In the genomic region with DNA sequence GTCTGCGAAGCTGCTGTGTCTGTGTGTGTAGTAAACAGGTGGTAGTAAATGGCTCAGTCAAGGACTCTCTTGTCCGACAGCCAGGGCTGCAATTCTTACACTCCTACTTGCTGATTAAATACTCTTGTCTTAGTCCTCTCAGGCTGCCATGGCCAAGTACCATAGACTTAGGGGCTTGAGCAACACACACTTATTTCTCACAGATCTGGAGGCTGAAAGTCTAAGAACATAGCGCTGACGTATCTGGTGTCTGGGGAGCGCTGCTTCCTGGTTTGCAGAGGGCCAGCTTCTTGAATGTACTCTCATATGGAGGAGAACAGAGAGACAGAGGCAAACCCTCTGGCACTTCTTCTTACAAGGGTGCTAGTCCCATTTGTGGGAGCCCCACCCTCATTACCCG, we compare ENCODE assay signal across 34 cellular contexts.
"Had no signal": no experiment of that assay in that cellular context is flagged by ENCODE, and none has a peak within 500 bp of the region (broad histone marks: within the 10 kb centered on the region; RNA-seq: fewer than 3 reads in every experiment).

No MANE protein-coding gene starts in this region.

- H3K9me3 Mint-ChIP-seq: activated CD4-positive, alpha-beta memory T cell treated with anti-CD3 and anti-CD28 coated beads, Interleukin-2, amount 10 ng/mL, durations not matched to agents 7 days and 5 days; activated T-helper 2 cell treated with anti-CD3 and anti-CD28 coated beads, Interferon-gamma antibody, Interleukin-2, Interleukin-4, amounts not matched to agents 10 μg/mL and 5 μg/mL and 100 μg/mL, durations not matched to agents 14 hours and 24 hours and 36 hours; T-helper 1 cell treated with Interleukin-12 subunit alpha and Interleukin-12 subunit beta and Interleukin-4 antibody, amounts not matched to agents 30 μg/mL and 1 μg/mL, for 36 hours had no signal

- FAIRE-seq: astrocyte, TTC549 had no signal

- H3K4me3 Mint-ChIP-seq: activated B cell treated with CpG ODN at 0.5 μM for 24 hours; activated CD4-positive, alpha-beta memory T cell treated with anti-CD3 and anti-CD28 coated beads, Interleukin-2, amount 10 ng/mL, durations not matched to agents 7 days and 5 days; activated CD4-positive, alpha-beta T cell treated with anti-CD3 and anti-CD28 coated beads, Interleukin-2, amount 10 ng/mL, durations not matched to agents 7 days and 5 days; activated CD8-positive, alpha-beta memory T cell treated with anti-CD3 and anti-CD28 coated beads, Interleukin-2, amount 10 ng/mL, durations not matched to agents 7 days and 5 days; activated CD8-positive, alpha-beta T cell treated with anti-CD3 and anti-CD28 coated beads, Interleukin-2, amount 10 ng/mL, durations not matched to agents 7 days and 5 days; activated naive CD8-positive, alpha-beta T cell treated with anti-CD3 and anti-CD28 coated beads for 36 hours; activated T-cell treated with anti-CD3 and anti-CD28 coated beads, Interleukin-2, amount 50 U/mL, for 24 hours; T-helper 1 cell treated with Interleukin-12 subunit alpha and Interleukin-12 subunit beta and Interleukin-4 antibody, amounts not matched to agents 30 μg/mL and 1 μg/mL, for 36 hours; T-helper 2 cell treated with Interferon-gamma antibody and Interleukin-4, amounts not matched to agents 5 μg/mL and 100 μg/mL, for 36 hours had no signal

- H3K4me3 ChIP-seq: adrenal gland, body of pancreas, breast epithelium had no signal

- H3K9me3 ChIP-seq: adrenal gland had no signal

- H3K27me3 Mint-ChIP-seq: activated CD4-positive, alpha-beta memory T cell treated with anti-CD3 and anti-CD28 coated beads, Interleukin-2, amount 10 ng/mL, durations not matched to agents 7 days and 5 days; activated CD4-positive, alpha-beta T cell treated with anti-CD3 and anti-CD28 coated beads, Interleukin-2, amount 10 ng/mL, durations not matched to agents 7 days and 5 days; activated CD8-positive, alpha-beta memory T cell treated with anti-CD3 and anti-CD28 coated beads, Interleukin-2, amount 10 ng/mL, durations not matched to agents 7 days and 5 days had no signal

- H3K36me3 ChIP-seq: adrenal gland, brain microvascular endothelial cell, breast epithelium had no signal

- H3K27ac Mint-ChIP-seq: activated B cell treated with CpG ODN at 0.5 μM for 24 hours; activated CD4-positive, alpha-beta memory T cell treated with anti-CD3 and anti-CD28 coated beads, Interleukin-2, amount 10 ng/mL, durations not matched to agents 7 days and 5 days; activated CD4-positive, alpha-beta T cell treated with anti-CD3 and anti-CD28 coated beads, Interleukin-2, amount 10 ng/mL, durations not matched to agents 7 days and 5 days; activated CD8-positive, alpha-beta memory T cell treated with anti-CD3 and anti-CD28 coated beads, Interleukin-2, amount 10 ng/mL, durations not matched to agents 7 days and 5 days; activated CD8-positive, alpha-beta T cell treated with anti-CD3 and anti-CD28 coated beads, Interleukin-2, amount 10 ng/mL, durations not matched to agents 7 days and 5 days; activated naive CD4-positive, alpha-beta T cell treated with anti-CD3 and anti-CD28 coated beads, Interleukin-2, amount 50 U/mL, for 72 hours; activated naive CD8-positive, alpha-beta T cell treated with anti-CD3 and anti-CD28 coated beads for 36 hours; activated T-cell treated with anti-CD3 and anti-CD28 coated beads, Interleukin-2, amount 50 U/mL, for 24 hours; activated T-helper 2 cell treated with anti-CD3 and anti-CD28 coated beads, Interferon-gamma antibody, Interleukin-2, Interleukin-4, amounts not matched to agents 10 μg/mL and 5 μg/mL and 100 μg/mL, durations not matched to agents 14 hours and 24 hours and 36 hours; T-helper 1 cell treated with Interleukin-12 subunit alpha and Interleukin-12 subunit beta and Interleukin-4 antibody, amounts not matched to agents 30 μg/mL and 1 μg/mL, for 36 hours; T-helper 2 cell treated with Interferon-gamma antibody and Interleukin-4, amounts not matched to agents 5 μg/mL and 100 μg/mL, for 36 hours had no signal

- H3K4me1 ChIP-seq: adrenal gland, body of pancreas, breast epithelium had no signal

- H3K27ac ChIP-seq: adrenal gland, body of pancreas, brain microvascular endothelial cell, breast epithelium, VCaP had no signal

- DNase-seq: activated B cell treated with CpG ODN at 0.5 μM for 24 hours; activated CD4-positive, alpha-beta memory T cell treated with anti-CD3 and anti-CD28 coated beads, Interleukin-2, amount 10 ng/mL, durations not matched to agents 7 days and 5 days; activated CD4-positive, alpha-beta T cell treated with anti-CD3 and anti-CD28 coated beads for 48 hours; activated CD4-positive, alpha-beta T cell treated with anti-CD3 and anti-CD28 coated beads, Interleukin-2, amount 10 ng/mL, durations not matched to agents 7 days and 5 days; activated CD4-positive, alpha-beta T cell treated with anti-CD3 and anti-CD28 coated beads, Interleukin-2, amount 50 U/mL, for 48 hours; activated CD4-positive, CD25-positive, alpha-beta regulatory T cell treated with anti-CD3 and anti-CD28 coated beads, Interleukin-2, amount 50 U/mL, for 72 hours; activated CD8-positive, alpha-beta memory T cell treated with anti-CD3 and anti-CD28 coated beads for 24 hours; activated CD8-positive, alpha-beta memory T cell treated with anti-CD3 and anti-CD28 coated beads, Interleukin-2, amount 10 ng/mL, durations not matched to agents 7 days and 5 days; activated CD8-positive, alpha-beta memory T cell treated with anti-CD3 and anti-CD28 coated beads, Interleukin-2, amount 50 U/mL, for 48 hours; activated CD8-positive, alpha-beta T cell treated with anti-CD3 and anti-CD28 coated beads, Interleukin-2, amount 10 ng/mL, durations not matched to agents 7 days and 5 days; activated effector memory CD4-positive, alpha-beta T cell treated with Interleukin-2 at 50 U/mL for 16 hours; activated gamma-delta T cell; activated naive CD4-positive, alpha-beta T cell treated with anti-CD3 and anti-CD28 coated beads, Interleukin-2, amount 50 U/mL, for 16 hours; activated naive CD4-positive, alpha-beta T cell treated with Interleukin-2 at 50 U/mL for 16 hours; activated naive CD8-positive, alpha-beta T cell treated with anti-CD3 and anti-CD28 coated beads for 36 hours; activated T-cell treated with anti-CD3 and anti-CD28 coated beads, Interleukin-2, amount 50 U/mL, for 24 hours; activated T-cell treated with anti-CD3 and anti-CD28 coated beads, Interleukin-2, amount 50 U/mL, for 48 hours; adrenal gland; amniotic stem cell; aorta; body of pancreas; brain microvascular endothelial cell; central memory CD4-positive, alpha-beta T cell; T-helper 1 cell; T-helper 2 cell; T-helper 9 cell had no signal

- H3K36me3 Mint-ChIP-seq: activated CD8-positive, alpha-beta memory T cell treated with anti-CD3 and anti-CD28 coated beads, Interleukin-2, amount 10 ng/mL, durations not matched to agents 7 days and 5 days; activated naive CD4-positive, alpha-beta T cell treated with anti-CD3 and anti-CD28 coated beads, Interleukin-2, amount 50 U/mL, for 72 hours; activated naive CD8-positive, alpha-beta T cell treated with anti-CD3 and anti-CD28 coated beads for 36 hours had no signal

- H3K4me1 Mint-ChIP-seq: activated B cell treated with CpG ODN at 0.5 μM for 24 hours; activated CD4-positive, alpha-beta memory T cell treated with anti-CD3 and anti-CD28 coated beads, Interleukin-2, amount 10 ng/mL, durations not matched to agents 7 days and 5 days; activated CD4-positive, alpha-beta T cell treated with anti-CD3 and anti-CD28 coated beads, Interleukin-2, amount 10 ng/mL, durations not matched to agents 7 days and 5 days; activated CD8-positive, alpha-beta memory T cell treated with anti-CD3 and anti-CD28 coated beads, Interleukin-2, amount 10 ng/mL, durations not matched to agents 7 days and 5 days; activated naive CD8-positive, alpha-beta T cell treated with anti-CD3 and anti-CD28 coated beads for 36 hours had no signal

- H3K27me3 ChIP-seq: adrenal gland, body of pancreas, brain microvascular endothelial cell had no signal

- ATAC-seq: activated CD8-positive, alpha-beta memory T cell treated with anti-CD3 and anti-CD28 coated beads, Interleukin-2, amount 10 ng/mL, durations not matched to agents 7 days and 5 days; activated CD8-positive, alpha-beta T cell treated with anti-CD3 and anti-CD28 coated beads, Interleukin-2, amount 10 ng/mL, durations not matched to agents 7 days and 5 days; activated naive CD4-positive, alpha-beta T cell treated with anti-CD3 and anti-CD28 coated beads, Interleukin-2, amount 50 U/mL, for 72 hours; body of pancreas had no signal
